In the genomic region with DNA sequence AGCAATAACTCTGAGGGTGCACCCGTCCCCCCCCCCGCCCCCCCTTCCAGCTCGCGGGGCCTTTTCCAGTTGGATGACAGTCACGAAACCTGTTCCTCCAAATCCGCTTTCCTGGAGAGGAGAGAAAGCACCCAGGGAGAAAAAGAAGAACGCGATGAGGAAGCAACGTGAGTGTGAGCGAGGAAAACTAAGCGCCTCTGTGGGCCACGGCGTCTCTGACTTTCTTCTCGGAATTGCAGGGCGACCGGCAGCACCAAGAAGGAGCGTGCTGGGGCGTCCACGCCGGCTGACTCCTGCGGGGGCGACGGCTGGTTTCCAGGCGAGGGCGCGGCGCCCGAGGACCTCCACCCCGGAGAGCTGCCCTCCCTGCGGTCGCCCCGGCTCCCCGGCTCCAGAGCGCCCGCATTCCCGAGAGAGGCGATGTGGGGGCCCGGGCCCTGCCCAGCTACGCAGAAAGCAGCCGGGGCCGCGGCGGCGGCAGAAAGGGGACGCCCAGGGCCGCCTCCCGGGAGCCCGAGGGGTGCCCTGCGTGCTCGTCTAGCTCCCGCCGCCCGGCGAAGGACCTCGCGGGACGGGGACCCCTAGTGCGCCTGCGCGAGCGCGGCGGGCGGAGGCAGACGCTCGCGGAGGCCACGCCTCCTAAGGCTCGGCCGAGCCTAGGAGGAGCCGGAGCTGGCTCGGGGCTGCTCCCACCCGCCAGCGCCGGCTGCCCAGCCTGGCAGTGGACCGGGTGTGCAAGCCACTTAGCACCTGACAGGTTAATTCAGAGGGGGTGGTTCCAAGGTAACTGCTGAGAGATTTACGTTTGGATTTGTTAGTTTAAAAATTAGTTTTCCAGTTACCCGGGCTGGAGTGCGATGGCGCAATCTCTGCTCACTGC, we compare ENCODE assay signal across 8 cellular contexts. TPM values are rescaled to one million over a fixed set of nuclear protein-coding genes. Genes with fewer than 3 reads are reported as not detected.
DNase-seq lines count a peak whose midpoint lies in the region; ATAC-seq and TF ChIP-seq lines count a peak whose summit lies in the region.

No MANE protein-coding gene starts in this region.

- no peak for TF ChIP-seq CTCF in right atrium auricular region (IDR thresholded peaks at IDR 0.05)

- peak; percentile 94 for ATAC-seq in GM18498 (IDR thresholded peaks at IDR 0.05; ENCODE audit: unreplicated experiment)
- peak; percentile 84 for ATAC-seq in HG02884 (IDR thresholded peaks at IDR 0.05; ENCODE audit: unreplicated experiment)
- ATAC-seq in T-helper 17 cell, result peak; percentile 95

- H3K27ac ChIP-seq in right atrium auricular region (peak overlapping the region; percentile 62 to 71), urinary bladder (ENCODE audit: low read depth) (no peak overlapping the region)

- H3K4me1 ChIP-seq in right atrium auricular region, result peaks cover 0 to 25% of the 10 kb centered on the region in 2 donors
- H3K4me1 ChIP-seq in urinary bladder (ENCODE audit: insufficient read depth), result no peaks in the 10 kb centered on the region

- DNase-seq in NCI-H146 treated with DMSO at 0.1 percent for 48 hours (lab: John Stamatoyannopoulos, UW; ENCODE audit: unreplicated experiment), result peak; percentile 82
- DNase-seq in T-helper 17 cell, result peak; percentile 82 to 89 (median 86)
- DNase-seq in amygdala (lab: John Stamatoyannopoulos, UW), result peak in 50 of 56 donors; percentile 9 to 83 (median 58)
- DNase-seq in right atrium auricular region (ENCODE audit: low spot score), result no peak
- DNase-seq in pulmonary artery endothelial cell (ENCODE audit: low read depth, low spot score), result peak; percentile 26

- H3K27ac Mint-ChIP-seq in T-helper 17 cell, result no peak overlapping the region

- H3K9me3 ChIP-seq in T-helper 17 cell (ENCODE audit: control insufficient read depth, low read length, poor library complexity, severe bottlenecking) (no peaks in the 10 kb centered on the region), right atrium auricular region (no peaks in the 10 kb centered on the region)

- H3K27me3 Mint-ChIP-seq in T-helper 17 cell, result peaks cover 47% of the 10 kb centered on the region

- peak overlapping the region; percentile 83 for H3K4me3 Mint-ChIP-seq in T-helper 17 cell

- H3K36me3 Mint-ChIP-seq in T-helper 17 cell (ENCODE audit: low read depth), result no peaks in the 10 kb centered on the region

- H3K27me3 ChIP-seq in right atrium auricular region, result peaks cover 6 to 12% of the 10 kb centered on the region in 2 donors

- H3K36me3 ChIP-seq in right atrium auricular region, result no peaks in the 10 kb centered on the region
- H3K36me3 ChIP-seq in urinary bladder (ENCODE audit: insufficient read depth), result no peaks in the 10 kb centered on the region

- peaks cover 18% of the 10 kb centered on the region for H3K4me1 Mint-ChIP-seq in T-helper 17 cell

- H3K4me3 ChIP-seq in right atrium auricular region, result peak overlapping the region; percentile 53 to 73
- peak overlapping the region; percentile 58 for H3K4me3 ChIP-seq in urinary bladder (ENCODE audit: low read depth, low read length)

- WGBS in urinary bladder, result 2% methylated on average over 80 of the region's 80 CpGs

RNA-seq across cellular contexts. Expression of a gene that starts 15.3 kb away (rescaled TPM):
- not detected for total RNA-seq in T-helper 17 cell
- total RNA-seq in right atrium auricular region, result 10 to 100 TPM in 1 of 2 donors, 1 to 10 TPM in 1; 2.4 to 19.1 TPM
- not detected in 2 replicates for total RNA-seq in pulmonary artery endothelial cell
- 1.4 TPM for total RNA-seq in urinary bladder
- 18.7 TPM for polyA plus RNA-seq in urinary bladder

RNA-seq across cellular contexts. Expression of a gene that starts 20.9 kb away (rescaled TPM):
- 10 to 100 TPM; 11.6 to 14.5 TPM for total RNA-seq in T-helper 17 cell
- 1 to 10 TPM; 7.2 to 8.9 TPM for total RNA-seq in right atrium auricular region
- 26.0 and 36.9 TPM in 2 replicates for total RNA-seq in pulmonary artery endothelial cell
- 27.1 TPM for total RNA-seq in urinary bladder
- polyA plus RNA-seq in urinary bladder, result 16.7 TPM

RNA-seq across cellular contexts. Expression of a gene that starts 43.8 kb away (rescaled TPM):
- total RNA-seq in T-helper 17 cell, result 100 to 1,000 TPM; 874 to 882 TPM
- total RNA-seq in right atrium auricular region, result 100 to 1,000 TPM; 302 to 323 TPM
- 470 and 740 TPM in 2 replicates for total RNA-seq in pulmonary artery endothelial cell
- 727 TPM for total RNA-seq in urinary bladder
- 528 TPM for polyA plus RNA-seq in urinary bladder
